ENCODE assay signal across 19 cellular contexts in the genomic region with DNA sequence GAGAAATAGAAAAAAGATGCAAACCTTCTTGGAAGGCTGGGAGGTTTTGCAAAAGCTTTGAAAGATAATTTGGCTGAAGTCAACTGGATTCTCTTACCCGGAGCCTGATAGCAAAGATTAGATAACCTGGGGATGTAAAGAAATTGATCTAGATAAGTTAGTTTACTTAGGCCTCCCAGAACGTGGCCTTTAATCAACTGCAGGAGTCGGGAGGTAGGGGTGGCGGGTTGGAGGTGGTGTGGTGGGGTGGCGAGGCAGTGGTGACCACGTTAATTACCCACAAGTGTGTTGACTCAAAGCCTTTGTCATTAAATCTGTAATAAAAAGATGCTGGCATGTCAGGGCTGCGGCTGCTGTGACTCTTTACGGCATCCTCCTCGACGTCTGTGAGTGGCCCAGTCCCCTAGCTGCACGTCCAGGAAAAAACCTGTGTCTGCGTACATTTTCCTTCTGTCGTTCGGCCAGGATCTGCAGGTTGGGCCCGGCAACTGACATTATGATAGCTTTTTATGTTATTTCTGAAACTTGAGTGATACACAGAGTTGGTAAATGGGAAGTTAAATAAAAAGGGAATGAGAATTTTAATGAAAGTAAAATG. TPM values are rescaled to one million over a fixed set of nuclear protein-coding genes. Genes with fewer than 3 reads are reported as not detected.
A peak's percentile ranks its signal among the peaks of the same experiment; 100 is the strongest.
DNase-seq lines count a peak whose midpoint lies in the region; ATAC-seq and TF ChIP-seq lines count a peak whose summit lies in the region.
"Had no signal": no experiment of that assay in that cellular context is flagged by ENCODE, and none has a peak within 500 bp of the region (broad histone marks: within the 10 kb centered on the region; RNA-seq: fewer than 3 reads in every experiment).

No MANE protein-coding gene starts in this region.

- H3K4me1 Mint-ChIP-seq in nephron progenitor cell = no peaks in the 10 kb centered on the region
- peaks cover 1% of the 10 kb centered on the region for H3K4me1 Mint-ChIP-seq in CD14-positive monocyte
- H3K4me1 Mint-ChIP-seq: H9 had no signal

- H3K27me3 Mint-ChIP-seq in nephron progenitor cell (ENCODE audit: low read depth, poor library complexity) (no peaks in the 10 kb centered on the region), CD14-positive monocyte (ENCODE audit: low read depth in 3 of 3) (no peaks in the 10 kb centered on the region)

- H3K4me3 ChIP-seq in right cardiac atrium (ENCODE audit: low read length) = no peak overlapping the region
- H3K4me3 ChIP-seq: BLaER1, GM12878 had no signal

- no peaks in the 10 kb centered on the region for H3K4me1 ChIP-seq in right cardiac atrium (ENCODE audit: control insufficient read depth, insufficient read depth, low read length)

- H3K9me3 ChIP-seq in right cardiac atrium (ENCODE audit: control insufficient read depth, low read length) = no peaks in the 10 kb centered on the region

- no peak overlapping the region for H3K4me3 Mint-ChIP-seq in nephron progenitor cell
- no peak overlapping the region for H3K4me3 Mint-ChIP-seq in CD14-positive monocyte
- H3K4me3 Mint-ChIP-seq: CD8-positive, alpha-beta T cell; H9 had no signal

- TF ChIP-seq CTCF in nephron progenitor cell (IDR thresholded peaks at IDR 0.05) = no peak
- TF ChIP-seq CTCF in CD14-positive monocyte (IDR thresholded peaks at IDR 0.05) = no peak

- no peak overlapping the region for H3K27ac ChIP-seq in right cardiac atrium (ENCODE audit: low read length)
- H3K27ac ChIP-seq: BLaER1 had no signal

- H3K36me3 Mint-ChIP-seq in nephron progenitor cell (ENCODE audit: low read depth) (peaks cover 82% of the 10 kb centered on the region), CD14-positive monocyte (peaks cover 67 to 72% of the 10 kb centered on the region in 2 donors)

- intact Hi-C loops in right cardiac atrium (cut with DNase I) = no loop called here
- intact Hi-C loops in cardiac septum (cut with DNase I) = no loop called here
- intact Hi-C loops in CD14-positive monocyte (cut with micrococcal nuclease) = no loop called here

- H3K27me3 ChIP-seq in right cardiac atrium (ENCODE audit: control insufficient read depth, insufficient read depth) = no peaks in the 10 kb centered on the region
- H3K27me3 ChIP-seq: BLaER1 had no signal

- WGBS in right cardiac atrium = 91% methylated on average over 15 of the region's 15 CpGs

- no peak for ATAC-seq in right cardiac atrium
- ATAC-seq in GM19455 (IDR thresholded peaks at IDR 0.05; ENCODE audit: unreplicated experiment) = no peak
- ATAC-seq: CD8-positive, alpha-beta T cell; GM12878; HepG2 had no signal

- H3K9me3 Mint-ChIP-seq in nephron progenitor cell (no peaks in the 10 kb centered on the region), CD14-positive monocyte (peaks cover 2 to 6% (median 4%) of the 10 kb centered on the region in 7 donors)
- H3K9me3 Mint-ChIP-seq: CD8-positive, alpha-beta T cell; H9 had no signal

- H3K27ac Mint-ChIP-seq in nephron progenitor cell (peak overlapping the region; percentile 92), CD14-positive monocyte (no peak overlapping the region)
- H3K27ac Mint-ChIP-seq: CD8-positive, alpha-beta T cell; H9 had no signal

- DNase-seq in right cardiac atrium (peak in 2 of 3 donors; percentile 30 to 35), cardiac septum (ENCODE audit: low spot score) (no peak), islet precursor cell (peak; percentile 57), nephron progenitor cell (no peak), CD14-positive monocyte (ENCODE audit: low spot score) (no peak), NCI-H2081 treated with DMSO at 0.1 percent for 48 hours (lab: John Stamatoyannopoulos, UW) (no peak)
- DNase-seq: 8988T; CD8-positive, alpha-beta T cell; DMS 273 treated with DMSO at 0.1 percent for 48 hours; DMS53; DND-41; EL; H9 had no signal

RNA-seq across cellular contexts. Expression of a gene that starts 51.1 kb away (rescaled TPM):
- total RNA-seq in right cardiac atrium (10 to 100 TPM; 36.4 to 73.5 (median 57.0) TPM), cardiac septum (30.3 TPM)
- polyA plus RNA-seq in right cardiac atrium (25.5 TPM), CD14-positive monocyte (under 1 TPM in 1 of 2 donors, not detected in 1; 0.26 TPM)
- total RNA-seq: G401, GM12878, H1, H9, HepG2 had no signal
- polyA plus RNA-seq: H1, HepG2 had no signal

Comparison
In these comparisons a context has a peak if more than half of its experiments do, and no peak if none do; other contexts are left out.
1. DNase-seq: peak in right cardiac atrium (2 of 3) and islet precursor cell (single experiment); none in cardiac septum (single experiment), nephron progenitor cell (single experiment), CD14-positive monocyte (single experiment) and NCI-H2081 treated with DMSO at 0.1 percent for 48 hours (single experiment).